8 cellular contexts compared by ENCODE assay signal in the genomic region with DNA sequence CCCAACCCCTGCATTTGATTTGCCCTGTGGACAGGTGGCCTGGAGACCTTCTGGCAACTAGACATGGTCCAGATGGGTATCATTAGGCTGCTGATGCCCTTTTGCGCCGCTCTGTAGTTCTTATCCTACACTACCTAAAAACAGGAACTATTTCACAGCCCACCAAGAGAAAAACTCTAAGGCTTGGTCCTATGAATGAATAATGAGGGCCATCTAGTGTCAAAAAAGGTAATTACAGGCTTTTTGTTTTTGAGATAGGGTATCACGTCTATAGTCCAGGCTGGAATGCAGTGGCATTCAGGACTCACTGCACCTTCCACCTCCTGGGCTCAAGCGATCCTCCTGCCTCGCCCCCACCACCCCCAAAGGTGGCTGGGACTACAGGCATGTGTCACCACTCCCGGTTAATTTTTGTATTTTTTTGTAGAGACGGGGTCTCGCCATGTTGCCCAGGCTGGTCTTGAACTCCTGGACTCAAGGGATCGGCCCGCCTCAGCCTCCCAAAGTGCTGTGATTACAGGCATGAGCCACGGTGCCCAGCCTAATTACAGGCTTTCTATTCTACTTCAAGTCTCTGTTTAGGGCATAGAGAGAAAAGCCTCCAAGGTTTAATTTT. TPM values are rescaled to one million over a fixed set of nuclear protein-coding genes. Genes with fewer than 3 reads are reported as not detected.
DNase-seq lines count a peak whose midpoint lies in the region; ATAC-seq, FAIRE-seq and TF ChIP-seq lines count a peak whose summit lies in the region.

No MANE protein-coding gene starts in this region.

- no peak for ATAC-seq in GM18873 (IDR thresholded peaks at IDR 0.05; ENCODE audit: low FRiP score, unreplicated experiment)

- H3K27ac ChIP-seq in brain microvascular endothelial cell, result no peak overlapping the region
- H3K27ac ChIP-seq in kidney (ENCODE audit: low read depth in 2 of 2, low read length in 2 of 2), result no peak overlapping the region
- no peak overlapping the region for H3K27ac ChIP-seq in testis

- no peaks in the 10 kb centered on the region for H3K9me3 ChIP-seq in kidney (ENCODE audit: control insufficient read depth in 1 of 2, low read length in 2 of 2)
- H3K9me3 ChIP-seq in testis, result no peaks in the 10 kb centered on the region

- 55 to 61% methylated on average over 11 of the region's 11 CpGs for WGBS in testis, 2 donors

- DNase-seq in NCI-H510A treated with DMSO at 0.1 percent for 48 hours (lab: John Stamatoyannopoulos, UW), result peak; percentile 75
- DNase-seq in NCI-H510A (lab: John Stamatoyannopoulos, UW), result no peak
- DNase-seq in HT-29 (ENCODE audit: low spot score), result peak; percentile 89
- peak; percentile 87 for DNase-seq in NOMO-1 treated with DMSO at 0.1 percent for 48 hours (lab: John Stamatoyannopoulos, UW; ENCODE audit: unreplicated experiment)
- no peak for DNase-seq in brain microvascular endothelial cell
- DNase-seq in kidney, result no peak
- no peak for DNase-seq in testis

- peak; percentile 58 for TF ChIP-seq CTCF in brain microvascular endothelial cell (IDR thresholded peaks at IDR 0.05; ENCODE audit: low read depth, low read length, missing control alignments)
- peak; percentile 62 for TF ChIP-seq CTCF in kidney (IDR thresholded peaks at IDR 0.05; ENCODE audit: borderline replicate concordance, extremely low read depth, insufficient read depth)
- TF ChIP-seq CTCF in testis (IDR thresholded peaks at IDR 0.05), result peak; percentile 56 to 66 (median 61)

- no peak overlapping the region for H3K9ac ChIP-seq in kidney (ENCODE audit: low read length in 2 of 2)

- intact Hi-C loops in kidney (cut with DNase I), result loop anchor here (10.0 kb wide), 1 partner anchor 115 kb away; no protein-coding TSS in a partner anchor
- intact Hi-C loops in testis (cut with DNase I; ENCODE audit: low total_unique reads), result loop anchor here (10.0 kb wide), 1 partner anchor 125 kb away; no protein-coding TSS in a partner anchor

- H3K4me3 ChIP-seq in brain microvascular endothelial cell (ENCODE audit: low read depth, low read length) (no peak overlapping the region), kidney (ENCODE audit: low read length in 2 of 2) (no peak overlapping the region), testis (no peak overlapping the region)

- H3K27me3 ChIP-seq in brain microvascular endothelial cell (replicated peaks) (no peaks in the 10 kb centered on the region), testis (no peaks in the 10 kb centered on the region)

- H3K4me1 ChIP-seq in kidney (ENCODE audit: control insufficient read depth in 1 of 2, insufficient read depth in 1 of 2, low read depth in 1 of 2, low read length in 2 of 2) (no peaks in the 10 kb centered on the region), testis (no peaks in the 10 kb centered on the region)

- in situ Hi-C loops in brain microvascular endothelial cell (cut with HindIII; ENCODE audit: low pct_ligation_motif_present, low sequenced_read_pairs), result no loop called here

- FAIRE-seq in kidney (lab: Jason Lieb, UNC), result no peak

- H3K36me3 ChIP-seq in brain microvascular endothelial cell (replicated peaks), result peaks cover 29% of the 10 kb centered on the region
- peaks cover 17 to 25% of the 10 kb centered on the region in 2 donors for H3K36me3 ChIP-seq in kidney (ENCODE audit: control insufficient read depth in 1 of 2, insufficient read depth in 2 of 2, low read length in 2 of 2)
- no peaks in the 10 kb centered on the region for H3K36me3 ChIP-seq in testis (ENCODE audit: low read depth, missing control alignments)

- TF ChIP-seq POLR2A in testis (IDR thresholded peaks at IDR 0.05), result no peak

RNA-seq across cellular contexts. Expression of a gene that starts 20.9 kb away (rescaled TPM):
- total RNA-seq in HT-29 (2014; rRNA removed; shearing (Covaris generic)), result 11.5 and 14.6 TPM in 2 replicates
- total RNA-seq in kidney (14.2 TPM), testis (10 to 100 TPM; 48.4 to 87.6 TPM)
- polyA plus RNA-seq in kidney (ENCODE audit: insufficient read depth, low read depth, low replicate concordance) (8.6 TPM), testis (ENCODE audit: insufficient read depth, low read depth, low replicate concordance) (214 TPM)

RNA-seq across cellular contexts. Expression of a gene that starts 26.1 kb away (rescaled TPM):
- total RNA-seq in HT-29 (2014; rRNA removed; shearing (Covaris generic)), result 29.8 and 38.4 TPM in 2 replicates
- total RNA-seq in kidney, result 62.3 TPM
- polyA plus RNA-seq in kidney (ENCODE audit: insufficient read depth, low read depth, low replicate concordance), result 8.4 TPM
- total RNA-seq in testis, result 10 to 100 TPM; 66.4 to 76.3 TPM
- polyA plus RNA-seq in testis (ENCODE audit: insufficient read depth, low read depth, low replicate concordance), result 38.9 TPM

RNA-seq across cellular contexts. Expression of a gene that starts 38.0 kb away (rescaled TPM):
- 4.8 and 6.4 TPM in 2 replicates for total RNA-seq in HT-29 (2014; rRNA removed; shearing (Covaris generic))
- total RNA-seq in kidney (64.0 TPM), testis (10 to 100 TPM; 30.7 to 35.2 TPM)
- polyA plus RNA-seq in kidney (ENCODE audit: insufficient read depth, low read depth, low replicate concordance) (130 TPM), testis (ENCODE audit: insufficient read depth, low read depth, low replicate concordance) (55.7 TPM)

Comparison
In these comparisons a context has a peak if more than half of its experiments do, and no peak if none do; other contexts are left out.
1. DNase-seq: peak in NCI-H510A treated with DMSO at 0.1 percent for 48 hours (single experiment), HT-29 (single experiment) and NOMO-1 treated with DMSO at 0.1 percent for 48 hours (single experiment); none in NCI-H510A (single experiment), brain microvascular endothelial cell (single experiment), kidney (single experiment) and testis (single experiment).
2. Peak in every context shown above with its lines, with median percentiles within 50 percentile points of each other: CTCF ChIP-seq.